In the genomic region with DNA sequence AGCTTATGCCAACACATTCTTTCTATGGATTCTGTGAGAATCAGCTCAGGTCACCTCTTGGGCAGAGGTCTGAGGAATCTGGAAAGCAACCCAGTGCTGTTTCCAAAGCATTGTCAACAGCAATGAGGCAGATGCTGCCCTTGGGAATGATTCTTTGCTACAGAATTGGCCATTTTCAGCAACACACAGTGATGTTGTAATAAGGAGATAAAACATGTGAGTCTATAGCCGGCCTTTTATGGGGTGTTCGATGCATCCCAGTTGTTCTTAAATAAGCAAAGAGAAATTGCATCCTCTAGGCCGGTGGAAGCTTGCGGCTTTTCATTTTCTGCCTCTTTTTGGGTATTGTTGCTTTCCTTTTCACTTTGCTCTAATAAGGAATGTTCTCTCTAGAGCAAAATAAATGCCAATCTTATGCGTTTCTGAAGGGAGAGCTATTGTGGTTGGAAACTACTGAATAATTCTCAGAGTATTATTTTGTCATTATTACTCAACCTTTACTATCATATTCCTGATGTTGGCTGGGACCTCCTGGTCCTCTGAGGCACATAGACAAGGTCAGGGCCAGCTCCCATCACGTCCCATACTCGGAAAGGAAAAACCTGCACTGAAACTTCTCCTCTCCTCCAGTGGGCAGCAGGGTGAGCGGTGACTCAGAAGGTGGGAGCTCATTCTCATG, we compare ENCODE assay signal across 23 cellular contexts.
"Had no signal": no experiment of that assay in that cellular context is flagged by ENCODE, and none has a peak within 500 bp of the region (broad histone marks: within the 10 kb centered on the region; RNA-seq: fewer than 3 reads in every experiment).

No MANE protein-coding gene starts in this region.

- H3K4me1 ChIP-seq: esophagus squamous epithelium, foreskin keratinocyte had no signal

- H3K27ac ChIP-seq: esophagus squamous epithelium, foreskin keratinocyte, heart left ventricle, skin epidermis, thoracic aorta had no signal

- DNase-seq: activated CD4-positive, alpha-beta T cell treated with anti-CD3 and anti-CD28 coated beads for 36 hours; activated CD4-positive, alpha-beta T cell treated with anti-CD3 and anti-CD28 coated beads, Interleukin-2, amount 50 U/mL, for 48 hours; activated CD4-positive, CD25-positive, alpha-beta regulatory T cell; activated CD8-positive, alpha-beta memory T cell treated with anti-CD3 and anti-CD28 coated beads for 24 hours; activated effector memory CD4-positive, alpha-beta T cell treated with Interleukin-2 at 50 U/mL for 16 hours; activated naive CD4-positive, alpha-beta T cell treated with Interleukin-2 at 50 U/mL for 16 hours; activated naive CD8-positive, alpha-beta T cell treated with anti-CD3 and anti-CD28 coated beads for 36 hours; amniotic stem cell; central memory CD4-positive, alpha-beta T cell; esophagus squamous epithelium; foreskin keratinocyte; heart left ventricle; mucosa of descending colon; right cardiac atrium; stimulated activated CD4-positive, alpha-beta T cell treated with anti-CD3 and anti-CD28 coated beads, Interleukin-12 subunit alpha, Interleukin-12 subunit beta, amount 100 ng/mL, for 4 hours; stimulated activated CD4-positive, alpha-beta T cell treated with anti-CD3 and anti-CD28 coated beads, Interleukin-4, amount 100 ng/mL, for 1 hour; stimulated activated naive CD8-positive, alpha-beta T cell treated with anti-CD3 and anti-CD28 coated beads, Interleukin-15, Interleukin-2, amounts not matched to agents 100 U/mL and 50 U/mL, for 24 hours; T-helper 1 cell; trophoblast cell had no signal

- H3K36me3 ChIP-seq: esophagus squamous epithelium, heart left ventricle, thoracic aorta had no signal

- H3K27me3 ChIP-seq: esophagus squamous epithelium, heart left ventricle had no signal

- H3K4me3 ChIP-seq: esophagus squamous epithelium, heart left ventricle, mucosa of descending colon, skin epidermis, thoracic aorta had no signal

- ATAC-seq: activated CD4-positive, alpha-beta T cell treated with anti-CD3 and anti-CD28 coated beads for 36 hours; foreskin keratinocyte; left lobe of liver; mucosa of descending colon; natural killer cell treated with Interleukin-12 subunit alpha and Interleukin-12 subunit beta and Interleukin-15 and Interleukin-18, amount 100 ng/mL, for 72 hours; stimulated activated naive CD8-positive, alpha-beta T cell treated with anti-CD3 and anti-CD28 coated beads, Interleukin-15, Interleukin-2, amounts not matched to agents 100 U/mL and 50 U/mL, for 24 hours had no signal

- H3K9me3 ChIP-seq: esophagus squamous epithelium, mucosa of descending colon, thoracic aorta had no signal
